Comparison of ENCODE assay signal across 8 cellular contexts in genomic region chr17:68514809-68515208, GRCh38. TPM values are rescaled to one million over a fixed set of nuclear protein-coding genes. Genes with fewer than 3 reads are reported as not detected.
DNase-seq lines count a peak whose midpoint lies in the region; FAIRE-seq and TF ChIP-seq lines count a peak whose summit lies in the region.

No MANE protein-coding gene starts in this region.

- TF ChIP-seq POLR2A in GM12891 (IDR thresholded peaks at IDR 0.05; ENCODE audit: low read depth, low read length), result no peak

- no peak for DNase-seq in AG04449 (ENCODE audit: low read depth, low spot score)
- DNase-seq in HFFc6, result no peak
- DNase-seq in chondrocyte (ENCODE audit: low spot score), result no peak
- no peak for DNase-seq in mesothelial cell of epicardium (ENCODE audit: low spot score in 2 of 2, unreplicated experiment in 2 of 2)
- no peak for DNase-seq in NCI-H510A treated with DMSO at 0.1 percent for 48 hours (lab: John Stamatoyannopoulos, UW)
- DNase-seq in cortex of kidney (lab: John Stamatoyannopoulos, UW), result no peak
- DNase-seq in GM12891 (ENCODE audit: insufficient read length, low spot score), result no peak
- DNase-seq in stimulated activated CD4-positive, alpha-beta T cell treated with anti-CD3 and anti-CD28 coated beads, Interleukin-4, amount 100 ng/mL, for 1 hour, result no peak

- H3K27me3 Mint-ChIP-seq in HFFc6 (ENCODE audit: insufficient read depth) (peaks cover 3% of the 10 kb centered on the region; the same call in 1 of the 2 replicates), chondrocyte (ENCODE audit: low read depth) (no peaks in the 10 kb centered on the region), mesothelial cell of epicardium (ENCODE audit: low read depth) (no peaks in the 10 kb centered on the region)

- H3K9me3 Mint-ChIP-seq in HFFc6 (no peaks in the 10 kb centered on the region), chondrocyte (ENCODE audit: low read depth) (no peaks in the 10 kb centered on the region), mesothelial cell of epicardium (no peaks in the 10 kb centered on the region)

- H3K4me3 ChIP-seq in AG04449 (ENCODE audit: low read depth, low read length), result peak overlapping the region; percentile 1; the same call in 1 of the 2 replicates

- TF ChIP-seq CTCF in AG04449 (IDR thresholded peaks at IDR 0.05; ENCODE audit: insufficient read depth, low read length, missing control alignments) (no peak), HFFc6 (IDR thresholded peaks at IDR 0.05) (no peak), chondrocyte (IDR thresholded peaks at IDR 0.05) (no peak), mesothelial cell of epicardium (IDR thresholded peaks at IDR 0.05; ENCODE audit: unreplicated experiment) (no peak)

- H3K4me1 Mint-ChIP-seq in HFFc6 (ENCODE audit: low read depth) (peaks cover 50% of the 10 kb centered on the region), chondrocyte (ENCODE audit: low read depth) (peaks cover 59% of the 10 kb centered on the region), mesothelial cell of epicardium (peaks cover 40% of the 10 kb centered on the region)

- POLR2A ChIA-PET in AG04449 (lab: Yijun Ruan, JAX), result no interaction called here

- peak overlapping the region; percentile 30 for H3K27ac Mint-ChIP-seq in HFFc6
- H3K27ac Mint-ChIP-seq in chondrocyte (ENCODE audit: unreplicated experiment), result peak overlapping the region; percentile 100
- H3K27ac Mint-ChIP-seq in mesothelial cell of epicardium, result peak overlapping the region; percentile 98

- no peak for FAIRE-seq in GM12891 (lab: Jason Lieb, UNC)

- H3K4me3 Mint-ChIP-seq in HFFc6, result peak overlapping the region; percentile 98
- peak overlapping the region; percentile 98 for H3K4me3 Mint-ChIP-seq in chondrocyte (ENCODE audit: unreplicated experiment)
- H3K4me3 Mint-ChIP-seq in mesothelial cell of epicardium, result peak overlapping the region; percentile 92

- CTCF ChIA-PET in AG04449 (lab: Yijun Ruan, JAX), result interaction anchor here (0.9 kb wide), 1 partner anchor 52 kb away, joined by 3 read pairs; no protein-coding TSS in a partner anchor

- H3K36me3 Mint-ChIP-seq in HFFc6 (ENCODE audit: low read depth) (peaks cover 50% of the 10 kb centered on the region), chondrocyte (ENCODE audit: low read depth) (peaks cover 22% of the 10 kb centered on the region), mesothelial cell of epicardium (peaks cover 29% of the 10 kb centered on the region)

TF ChIP-seq in GM12891, 5 proteins besides CTCF, POLR2A, EP300 and RAD21:
- no peak for TF ChIP-seq POU2F2 (IDR thresholded peaks at IDR 0.05; ENCODE audit: low read depth, low read length)

RNA-seq across cellular contexts. Expression of gene PRKAR1A, which starts 2.6 kb away (rescaled TPM):
- 100 to 1,000 TPM; 265 to 302 (median 292) TPM for total RNA-seq in HFFc6 (2021; fragmentation: NEBNext Ultra II Directional; extraction: Animal tissue kit (Norgen Biotek cat#: 25700))
- total RNA-seq in chondrocyte (267 to 300 TPM (median 269 TPM) in 3 replicates), mesothelial cell of epicardium (268 to 276 TPM (median 268 TPM) in 3 replicates)
- 75.4 TPM for polyA plus RNA-seq in GM12891 (2012; ENCODE audit: low read depth, missing spikeins)

RNA-seq across cellular contexts. Expression of gene WIPI1, which starts 57.5 kb away (rescaled TPM):
- 10 to 100 TPM; 62.6 to 90.9 (median 84.9) TPM for total RNA-seq in HFFc6 (2021; fragmentation: NEBNext Ultra II Directional; extraction: Animal tissue kit (Norgen Biotek cat#: 25700))
- total RNA-seq in chondrocyte (109 to 119 TPM (median 112 TPM) in 3 replicates), mesothelial cell of epicardium (27.2 to 31.7 TPM (median 28.4 TPM) in 3 replicates)
- 12.2 TPM for polyA plus RNA-seq in GM12891 (2012; ENCODE audit: low read depth, missing spikeins)

Comparison
In these comparisons a context has a peak if more than half of its experiments do, and no peak if none do; other contexts are left out.
1. H3K27ac Mint-ChIP-seq: peak in every context shown above with its lines; median percentile 100 in chondrocyte; 98 in mesothelial cell of epicardium; 30 in HFFc6.